2 cellular contexts compared by ENCODE assay signal in the genomic region with DNA sequence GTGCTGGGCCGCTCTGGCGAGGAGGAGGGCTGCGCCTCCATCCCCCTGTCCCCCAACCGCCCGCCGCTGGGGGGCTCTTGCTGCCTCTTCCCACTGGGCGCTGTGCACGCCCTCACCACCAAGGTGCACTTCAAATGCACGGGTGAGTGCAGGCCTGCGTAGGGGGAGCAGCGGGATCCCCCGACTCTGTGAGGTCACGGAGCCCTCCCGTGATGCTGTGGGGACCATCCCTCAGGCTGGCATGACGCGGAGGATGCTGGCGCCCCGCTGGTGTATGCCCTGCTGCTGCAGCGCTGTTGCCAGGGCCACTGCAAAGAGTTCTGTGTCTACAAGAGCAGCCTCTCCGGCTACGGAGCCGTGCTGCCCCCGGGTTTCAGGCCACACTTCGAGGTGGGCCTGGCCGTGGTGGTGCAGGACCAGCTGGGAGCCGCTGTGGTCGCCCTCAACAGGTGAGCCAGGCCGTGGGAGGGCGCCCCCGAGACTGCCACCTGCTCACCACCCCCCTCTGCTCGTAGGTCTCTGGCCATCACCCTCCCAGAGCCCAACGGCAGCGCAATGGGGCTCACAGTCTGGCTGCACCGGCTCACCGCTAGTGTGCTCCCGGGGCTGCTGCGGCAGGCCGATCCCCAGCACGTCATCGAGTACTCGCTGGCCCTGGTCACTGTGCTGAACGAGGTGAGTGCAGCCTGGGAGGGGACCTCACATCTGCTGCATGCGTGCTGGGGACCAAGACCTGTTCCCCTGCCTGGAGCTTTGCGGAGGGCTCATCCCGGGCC. TPM values are rescaled to one million over a fixed set of nuclear protein-coding genes. Genes with fewer than 3 reads are reported as not detected.
"Had no signal": no experiment of that assay in that cellular context is flagged by ENCODE, and none has a peak within 500 bp of the region (broad histone marks: within the 10 kb centered on the region; RNA-seq: fewer than 3 reads in every experiment).

No MANE protein-coding gene starts in this region.

RNA-seq across cellular contexts. Expression of a gene that starts 9.7 kb away (rescaled TPM):
- total RNA-seq: body of pancreas, dermis blood vessel endothelial cell had no signal
